Comparison of ENCODE assay signal across 6 cellular contexts in genomic region chr10:6915307-6915706, GRCh38.
"Had no signal": no experiment of that assay in that cellular context is flagged by ENCODE, and none has a peak within 500 bp of the region (broad histone marks: within the 10 kb centered on the region; RNA-seq: fewer than 3 reads in every experiment).

No MANE protein-coding gene starts in this region.

- H3K27ac ChIP-seq: HL-60 had no signal

- H3K4me3 ChIP-seq: K562 had no signal

- ATAC-seq: HepG2, K562 had no signal

- DNase-seq: IMR-90, KBM-7, KG1 had no signal
